ENCODE assay signal across 8 cellular contexts in the genomic region with DNA sequence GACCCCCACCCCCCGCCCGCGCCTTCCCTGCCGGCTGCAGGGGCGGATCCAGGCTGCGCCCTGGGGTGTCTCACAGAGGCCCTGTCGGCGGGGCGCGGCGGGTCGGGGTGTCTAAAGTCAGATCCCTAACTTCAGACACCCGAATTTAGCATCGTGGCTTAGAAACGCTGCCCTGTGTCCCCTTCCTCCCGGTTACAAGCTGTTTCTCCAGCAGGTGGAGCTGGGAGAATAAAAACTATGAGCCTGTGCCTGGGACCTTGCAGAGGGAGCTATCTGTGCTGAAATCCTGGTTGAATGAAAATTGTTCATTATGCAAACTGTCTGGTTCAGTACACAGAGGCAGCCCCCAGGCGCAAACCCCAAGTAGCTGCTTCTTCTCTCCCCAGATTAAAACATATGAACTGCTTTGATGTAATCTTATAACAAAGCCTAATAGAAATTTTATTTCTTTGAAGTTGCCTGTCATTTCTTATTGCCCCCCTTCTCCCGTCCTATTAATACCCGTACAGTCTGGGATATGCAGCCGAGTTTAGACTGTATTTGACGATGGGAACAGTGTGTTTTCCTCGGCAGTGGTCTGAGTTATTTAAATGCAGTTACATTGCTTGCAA.
DNase-seq lines count a peak whose midpoint lies in the region; ATAC-seq and TF ChIP-seq lines count a peak whose summit lies in the region.

No MANE protein-coding gene starts in this region.

- DNase-seq in RKO (ENCODE audit: low spot score) (peak; percentile 76), amniotic stem cell (lab: John Stamatoyannopoulos, UW) (peak; percentile 58), left ventricle myocardium superior (peak; percentile 46), progenitor cell of endocrine pancreas (ENCODE audit: low spot score, unreplicated experiment) (peak; percentile 46)
- no peak for DNase-seq in effector CD4-positive, alpha-beta T cell

- H3K4me1 Mint-ChIP-seq in progenitor cell of endocrine pancreas (ENCODE audit: low read depth), result peaks cover 10% of the 10 kb centered on the region

- TF ChIP-seq CTCF in DOHH2 (IDR thresholded peaks at IDR 0.05; ENCODE audit: low read depth, low read length, poor library complexity, severe bottlenecking) (peak; percentile 71), LNCAP (IDR thresholded peaks at IDR 0.05) (peak; percentile 77), progenitor cell of endocrine pancreas (IDR thresholded peaks at IDR 0.05; ENCODE audit: unreplicated experiment) (peak; percentile 76)

- no peaks in the 10 kb centered on the region for H3K36me3 ChIP-seq in DOHH2 (ENCODE audit: control insufficient read depth, low read length)

- no peaks in the 10 kb centered on the region for H4K20me1 ChIP-seq in DOHH2 (ENCODE audit: control insufficient read depth, insufficient read depth, low read depth, low read length)

- peaks cover 6% of the 10 kb centered on the region; the same call in 1 of the 2 replicates for H3F3A ChIP-seq in DOHH2 (ENCODE audit: control insufficient read depth, insufficient read depth)

- no peak overlapping the region for H3K27ac ChIP-seq in DOHH2 (ENCODE audit: low read depth, low read length)

- intact Hi-C loops in left ventricle myocardium superior (cut with micrococcal nuclease), result loop anchor here (2.0 kb wide), 1 partner anchor 118 kb away; no protein-coding TSS in a partner anchor

- peaks cover 49% of the 10 kb centered on the region for H3K27me3 Mint-ChIP-seq in progenitor cell of endocrine pancreas

- peak overlapping the region; percentile 39 for H3K4me3 ChIP-seq in DOHH2 (ENCODE audit: low read length)

- H3K79me2 ChIP-seq in DOHH2 (ENCODE audit: control insufficient read depth, low read length), result no peaks in the 10 kb centered on the region

- peaks cover 23% of the 10 kb centered on the region for H3K27me3 ChIP-seq in DOHH2 (ENCODE audit: control insufficient read depth, low read length)

- no peaks in the 10 kb centered on the region for H3K36me3 Mint-ChIP-seq in progenitor cell of endocrine pancreas (ENCODE audit: insufficient read depth)

- peak overlapping the region; percentile 59 for H3K4me3 Mint-ChIP-seq in progenitor cell of endocrine pancreas (ENCODE audit: low read depth)

- no peak overlapping the region for H3K27ac Mint-ChIP-seq in progenitor cell of endocrine pancreas

- no peaks in the 10 kb centered on the region for H3K9me2 ChIP-seq in DOHH2 (replicated peaks; ENCODE audit: control insufficient read depth, low read length)

- peak overlapping the region; percentile 61 for H3K4me2 ChIP-seq in DOHH2 (ENCODE audit: low read length)

- H3K9me3 ChIP-seq in DOHH2 (ENCODE audit: control insufficient read depth, insufficient read depth, low read length), result no peaks in the 10 kb centered on the region

- ATAC-seq in left ventricle myocardium superior, result peak; percentile 82
- ATAC-seq in HG03354 (IDR thresholded peaks at IDR 0.05; ENCODE audit: poor library complexity, severe bottlenecking, unreplicated experiment), result no peak

- H3K9me3 Mint-ChIP-seq in progenitor cell of endocrine pancreas (ENCODE audit: low read depth), result no peaks in the 10 kb centered on the region

- H3K4me1 ChIP-seq in DOHH2 (ENCODE audit: control insufficient read depth, low read length), result peaks cover 38% of the 10 kb centered on the region
